In the genomic region with DNA sequence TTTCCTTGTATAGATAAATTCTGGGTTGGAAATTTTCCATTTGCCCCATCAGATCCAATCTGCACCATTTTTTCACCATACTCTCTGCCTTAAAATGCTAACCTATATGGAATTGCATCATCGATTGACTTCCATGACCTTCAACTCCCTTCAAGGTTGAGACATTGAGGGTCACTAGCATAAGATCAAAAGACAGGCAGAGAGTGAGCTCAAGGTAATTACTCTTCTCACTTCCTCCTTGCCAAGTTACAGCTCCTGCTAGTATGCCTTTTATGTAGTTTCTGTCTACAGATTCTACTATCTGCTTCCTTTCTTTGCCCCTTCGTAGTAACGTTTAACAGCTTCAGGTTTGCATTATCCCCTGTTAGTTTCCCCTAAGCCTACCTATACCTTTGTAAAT, we compare ENCODE assay signal across 21 cellular contexts.
DNase-seq lines count a peak whose midpoint lies in the region; ATAC-seq, FAIRE-seq and TF ChIP-seq lines count a peak whose summit lies in the region.
"Had no signal": no experiment of that assay in that cellular context is flagged by ENCODE, and none has a peak within 500 bp of the region (broad histone marks: within the 10 kb centered on the region; RNA-seq: fewer than 3 reads in every experiment).

No MANE protein-coding gene starts in this region.

- ATAC-seq in GM18502 (IDR thresholded peaks at IDR 0.05; ENCODE audit: poor library complexity, unreplicated experiment) (peak; percentile 73), HCT116 (no peak), HG03103 (IDR thresholded peaks at IDR 0.05; ENCODE audit: low read depth, unreplicated experiment) (peak; percentile 64), GM12878 (peak; percentile 94), omental fat pad (ENCODE audit: low FRiP score) (no peak)
- ATAC-seq: A549, Right ventricle myocardium inferior had no signal

- no peaks in the 10 kb centered on the region for H3K9me2 ChIP-seq in HCT116 (ENCODE audit: insufficient read depth)
- H3K9me2 ChIP-seq: SK-N-SH had no signal

- H3K4me3 ChIP-seq in HCT116 (replicated peaks in 1 of 2; ENCODE audit: low read depth in 1 of 2, low read length in 2 of 2) (no peak overlapping the region), GM12878 (no peak overlapping the region)
- H3K4me3 ChIP-seq: A549; BLaER1 treated with 17β-estradiol and CSF1 and Interleukin-3, amounts not matched to agents 10 nM and 100 nM; Peyer's patch had no signal

- H2AFZ ChIP-seq in HCT116 (ENCODE audit: low read depth, low read length, poor library complexity, severe bottlenecking) (no peak overlapping the region), GM12878 (ENCODE audit: control insufficient read depth, low read depth, low read length) (no peak overlapping the region)

- TF ChIP-seq RAD21 in HCT116 (IDR thresholded peaks at IDR 0.05; ENCODE audit: low read depth), result no peak
- no peak for TF ChIP-seq RAD21 in GM12878 (IDR thresholded peaks at IDR 0.05; ENCODE audit: insufficient read depth, low read depth, low read length)

- DNase-seq in HCT116 (ENCODE audit: low read depth, low spot score), result no peak
- DNase-seq in GM12878 (ENCODE audit: low read depth, low spot score), result peak; percentile 30
- DNase-seq in islet precursor cell, result no peak
- no peak for DNase-seq in SK-N-DZ (ENCODE audit: low spot score)
- no peak for DNase-seq in DMS53 treated with DMSO at 0.1 percent for 48 hours (lab: John Stamatoyannopoulos, UW; ENCODE audit: unreplicated experiment)
- no peak for DNase-seq in omental fat pad (ENCODE audit: low spot score)
- DNase-seq: H9, KG1, NCI-H1436 treated with DMSO at 0.1 percent for 48 hours, NCI-H2029 treated with DMSO at 0.1 percent for 48 hours, NCI-H82, Peyer's patch, SK-N-SH, T-helper 1 cell, T1000 had no signal

- H3K27me3 ChIP-seq in HCT116 (ENCODE audit: insufficient read depth, low read length) (no peaks in the 10 kb centered on the region), GM12878 (replicated peaks in 1 of 2; ENCODE audit: control insufficient read depth in 2 of 2, insufficient read depth in 2 of 2, low read length in 1 of 2) (no peaks in the 10 kb centered on the region)
- H3K27me3 ChIP-seq: BLaER1 treated with 17β-estradiol and CSF1 and Interleukin-3, amounts not matched to agents 10 nM and 100 nM; Peyer's patch had no signal

- in situ Hi-C loops in GM12878 (cut with MboI), result no loop called here

- WGBS in GM12878 (ENCODE audit: insufficient coverage, insufficient replicate concordance, low lambda C conversion rate, missing lambda C conversion rate), result 15% methylated on average over 3 of the region's 3 CpGs

- H3K9me3 ChIP-seq in HCT116 (ENCODE audit: control insufficient read depth in 1 of 2, insufficient read depth in 1 of 2, low read depth in 1 of 2, low read length in 2 of 2) (no peaks in the 10 kb centered on the region), GM12878 (replicated peaks; ENCODE audit: control insufficient read depth, insufficient read depth, low read length) (no peaks in the 10 kb centered on the region)
- H3K9me3 ChIP-seq: A549; BLaER1 treated with 17β-estradiol and CSF1 and Interleukin-3, amounts not matched to agents 10 nM and 100 nM; Peyer's patch; SK-N-SH had no signal

- H3K4me1 ChIP-seq in HCT116 (ENCODE audit: control insufficient read depth in 1 of 2, insufficient read depth in 2 of 2, low read length in 2 of 2), result no peaks in the 10 kb centered on the region
- H3K4me1 ChIP-seq in GM12878 (ENCODE audit: control insufficient read depth, insufficient read depth, low read length), result no peaks in the 10 kb centered on the region
- H3K4me1 ChIP-seq: Peyer's patch had no signal

- no peaks in the 10 kb centered on the region for H4K20me1 ChIP-seq in HCT116 (ENCODE audit: insufficient read depth)
- no peaks in the 10 kb centered on the region for H4K20me1 ChIP-seq in GM12878 (ENCODE audit: control insufficient read depth, insufficient read depth)
- H4K20me1 ChIP-seq: BLaER1 treated with 17β-estradiol and CSF1 and Interleukin-3, amounts not matched to agents 10 nM and 100 nM had no signal

- intact Hi-C loops in HCT116 (cut with micrococcal nuclease), result no loop called here
- intact Hi-C loops in GM12878 (cut with micrococcal nuclease; ENCODE audit: unreplicated experiment), result loop anchor here (5.0 kb wide), 1 partner anchor 94 kb away; no protein-coding TSS in a partner anchor

- no peaks in the 10 kb centered on the region for H3K36me3 ChIP-seq in HCT116 (ENCODE audit: control insufficient read depth in 1 of 2, insufficient read depth in 2 of 2, low read length in 2 of 2)
- no peaks in the 10 kb centered on the region for H3K36me3 ChIP-seq in GM12878 (ENCODE audit: control insufficient read depth in 2 of 2, insufficient read depth in 2 of 2, low read length in 1 of 2)
- H3K36me3 ChIP-seq: BLaER1 treated with 17β-estradiol and CSF1 and Interleukin-3, amounts not matched to agents 10 nM and 100 nM; Peyer's patch had no signal

- TF ChIP-seq CTCF in HCT116 (IDR thresholded peaks at IDR 0.05 in 2 of 3, conservative IDR thresholded peaks at IDR 0.05 in 1 of 3; ENCODE audit: borderline replicate concordance in 1 of 3, insufficient read depth in 1 of 3, low read depth in 2 of 3, low read length in 2 of 3), result no peak
- TF ChIP-seq CTCF in GM12878 (IDR thresholded peaks at IDR 0.05 in 2 of 3, conservative IDR thresholded peaks at IDR 0.05 in 1 of 3; ENCODE audit: control insufficient read depth in 2 of 3, extremely low read depth in 1 of 3, insufficient read depth in 1 of 3, low read depth in 3 of 3, low read length in 3 of 3), result no peak
- no peak for TF ChIP-seq CTCF in omental fat pad (IDR thresholded peaks at IDR 0.05)

- RAD21 ChIA-PET in HCT116 (lab: Charles Lee; ENCODE audit: low non-redundant PET in 1 of 2, low total read pairs in 2 of 2, uncharacterized antibody in 2 of 2, unreplicated experiment in 2 of 2) (no interaction called here), GM12878 (lab: Charles Lee; ENCODE audit: unreplicated experiment) (interaction anchor here (1.1 to 1.7 kb wide), 2 partner anchors 93 to 133 kb away, joined by 3 to 5 read pairs; no protein-coding TSS in a partner anchor)

- POLR2A ChIA-PET in HCT116 (lab: Charles Lee), result no interaction called here
- POLR2A ChIA-PET in GM12878 (lab: Charles Lee), result interaction anchor here (0.6 kb wide), 1 partner anchor 18 kb away, joined by 6 read pairs; no protein-coding TSS in a partner anchor

- H3K27ac ChIP-seq in HCT116 (ENCODE audit: low read depth, low read length), result no peak overlapping the region
- H3K27ac ChIP-seq in GM12878 (ENCODE audit: control insufficient read depth, insufficient read depth), result no peak overlapping the region
- H3K27ac ChIP-seq: A549; BLaER1 treated with 17β-estradiol and CSF1 and Interleukin-3, amounts not matched to agents 10 nM and 100 nM; Peyer's patch had no signal

- SMC1A ChIA-PET in GM12878 (lab: Charles Lee; ENCODE audit: uncharacterized antibody, unreplicated experiment), result interaction anchor here (0.6 to 1.5 kb wide), 6 partner anchors 11 to 151 kb away, joined by 3 to 5 read pairs (median 3); no protein-coding TSS in a partner anchor

- CTCF ChIA-PET in HCT116 (lab: Charles Lee) (no interaction called here), GM12878 (lab: Yijun Ruan, JAX) (interaction anchor here (0.6 kb wide), 1 partner anchor 26 kb away, joined by 3 read pairs; no protein-coding TSS in a partner anchor)

- H3K9ac ChIP-seq in HCT116 (ENCODE audit: low read length), result no peak overlapping the region
- H3K9ac ChIP-seq in GM12878 (ENCODE audit: control insufficient read depth, insufficient read depth, low read length), result no peak overlapping the region
- H3K9ac ChIP-seq: BLaER1 treated with 17β-estradiol and CSF1 and Interleukin-3, amounts not matched to agents 10 nM and 100 nM; SK-N-SH had no signal

- BruUV-seq in HCT116 (replicated peaks; lab: Mats Ljungman, UMichigan), result no TSS peak
- no TSS peak for BruUV-seq in GM12878 (replicated peaks; lab: Mats Ljungman, UMichigan)

- H3K4me2 ChIP-seq in HCT116 (ENCODE audit: low read length) (no peak overlapping the region), GM12878 (ENCODE audit: control insufficient read depth, insufficient read depth) (no peak overlapping the region)
- H3K4me2 ChIP-seq: A549; BLaER1 treated with 17β-estradiol and CSF1 and Interleukin-3, amounts not matched to agents 10 nM and 100 nM; SK-N-SH had no signal

- TF ChIP-seq EP300 in GM12878 (IDR thresholded peaks at IDR 0.05; ENCODE audit: borderline replicate concordance in 1 of 2, control insufficient read depth in 1 of 2, low read depth in 2 of 2, low read length in 2 of 2), result peak in 1 of 2 experiments; percentile 44; a peak in 1 of 4 replicates

- H3K79me2 ChIP-seq in HCT116 (ENCODE audit: insufficient read depth, low read length) (no peaks in the 10 kb centered on the region), GM12878 (ENCODE audit: control insufficient read depth, insufficient read depth, low read length) (no peaks in the 10 kb centered on the region)

- TF ChIP-seq POLR2A in HCT116 (IDR thresholded peaks at IDR 0.05; ENCODE audit: borderline replicate concordance, extremely low read depth, insufficient read depth, insufficient read length) (no peak), GM12878 (IDR thresholded peaks at IDR 0.05; ENCODE audit: low read depth, low read length) (no peak)

- FAIRE-seq in GM12878 (lab: Jason Lieb, UNC), result no peak
- FAIRE-seq: A549, GM18507 had no signal

TF ChIP-seq in HCT116, 20 proteins besides CTCF, POLR2A, EP300 and RAD21 (continues in another document):
- TF ChIP-seq, protein P1, sequence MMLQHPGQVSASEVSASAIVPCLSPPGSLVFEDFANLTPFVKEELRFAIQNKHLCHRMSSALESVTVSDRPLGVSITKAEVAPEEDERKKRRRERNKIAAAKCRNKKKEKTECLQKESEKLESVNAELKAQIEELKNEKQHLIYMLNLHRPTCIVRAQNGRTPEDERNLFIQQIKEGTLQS (IDR thresholded peaks at IDR 0.05), result no peak
- no peak for TF ChIP-seq EZH2phosphoT487 (IDR thresholded peaks at IDR 0.05; ENCODE audit: borderline replicate concordance)
- TF ChIP-seq TCF7L2 (IDR thresholded peaks at IDR 0.05; ENCODE audit: borderline replicate concordance, extremely low read depth, insufficient read depth, insufficient read length), result peak; percentile 48

TF ChIP-seq in GM12878, 131 proteins besides CTCF, POLR2A, EP300 and RAD21 (continues in another document):
- TF ChIP-seq SPI1 (IDR thresholded peaks at IDR 0.05; ENCODE audit: borderline replicate concordance, insufficient read depth, low read depth, low read length) (peak; percentile 85; the same call in 1 of the 2 replicates), TCF7 (IDR thresholded peaks at IDR 0.05; ENCODE audit: borderline replicate concordance) (peak; percentile 81), BHLHE40 (IDR thresholded peaks at IDR 0.05; ENCODE audit: borderline replicate concordance in 1 of 2, low read depth in 2 of 2, low read length in 1 of 2) (peak in 1 of 2 experiments; percentile 9; a peak in 1 of 4 replicates), DPF2 (IDR thresholded peaks at IDR 0.05) (peak; percentile 60), NR2C1 (IDR thresholded peaks at IDR 0.05) (peak; percentile 60), HDAC2 (IDR thresholded peaks at IDR 0.05) (no peak), MXI1 (IDR thresholded peaks at IDR 0.05; ENCODE audit: low read depth, low read length) (no peak), IKZF2 (IDR thresholded peaks at IDR 0.05) (peak in 1 of 2 experiments; percentile 39; a peak in 2 of 4 replicates)

Comparison
In these comparisons a context has a peak if more than half of its experiments do, and no peak if none do; other contexts are left out.
1. ATAC-seq: peak in GM18502 (single experiment), HG03103 (single experiment) and GM12878 (single experiment); none in HCT116 (single experiment) and omental fat pad (single experiment).